ENCODE assay signal across 21 cellular contexts in the genomic region with DNA sequence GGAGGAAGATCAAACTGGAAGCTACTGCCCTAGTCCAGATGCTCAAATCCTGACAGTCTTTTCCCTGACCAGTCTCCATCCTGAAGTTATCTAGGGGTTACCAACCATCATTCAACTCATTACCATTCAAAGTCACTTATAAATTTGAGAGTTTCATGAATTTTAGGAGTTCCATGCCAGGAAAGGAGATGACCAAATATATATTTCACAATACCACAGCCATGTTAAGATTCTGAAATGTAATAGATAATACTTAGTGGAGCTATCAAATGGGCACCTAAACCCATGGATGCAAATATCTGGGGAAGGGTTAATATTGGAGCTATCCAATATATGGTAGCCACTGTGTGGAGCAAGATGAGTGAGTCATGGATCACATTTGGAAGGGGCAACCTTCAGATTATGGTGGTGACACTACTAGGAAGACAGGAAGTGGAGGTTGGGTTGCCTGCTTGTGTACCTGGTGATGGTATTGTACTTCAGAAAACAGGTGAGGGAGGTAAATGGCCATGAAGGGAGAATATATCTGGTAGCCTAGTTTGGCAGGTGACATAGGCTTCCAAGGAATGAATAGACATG. TPM values are rescaled to one million over a fixed set of nuclear protein-coding genes. Genes with fewer than 3 reads are reported as not detected.
A peak's percentile ranks its signal among the peaks of the same experiment; 100 is the strongest.
DNase-seq lines count a peak whose midpoint lies in the region; ATAC-seq and TF ChIP-seq lines count a peak whose summit lies in the region.
"Had no signal": no experiment of that assay in that cellular context is flagged by ENCODE, and none has a peak within 500 bp of the region (broad histone marks: within the 10 kb centered on the region; RNA-seq: fewer than 3 reads in every experiment).

No MANE protein-coding gene starts in this region.

- in situ Hi-C loops in IMR-90 (cut with MboI; ENCODE audit: low sequenced_read_pairs): no loop called here

- H2AK9ac ChIP-seq in IMR-90 (replicated peaks; ENCODE audit: low read depth, low read length, poor library complexity): no peak overlapping the region

- H4K91ac ChIP-seq in IMR-90 (ENCODE audit: insufficient read depth, low read depth, low read length): no peak overlapping the region

- H2BK15ac ChIP-seq in IMR-90 (ENCODE audit: low read depth, low read length): no peak overlapping the region

- no peak for ATAC-seq in activated naive CD4-positive, alpha-beta T cell treated with anti-CD3 and anti-CD28 coated beads, Interleukin-2, amount 50 U/mL, for 72 hours
- ATAC-seq in IMR-90 (ENCODE audit: low read depth) (no peak), psoas muscle (peak; percentile 57 to 66 (median 62))

- H3K56ac ChIP-seq in IMR-90 (ENCODE audit: extremely low read depth, insufficient read depth, low read length): no peak overlapping the region

- no peak overlapping the region for H3K4me2 ChIP-seq in IMR-90 (ENCODE audit: low read depth, low read length)

- no peak overlapping the region for H3K23ac ChIP-seq in IMR-90 (ENCODE audit: low read depth, low read length)

- peaks cover 66% of the 10 kb centered on the region for H3K36me3 Mint-ChIP-seq in activated naive CD4-positive, alpha-beta T cell treated with anti-CD3 and anti-CD28 coated beads, Interleukin-2, amount 10 ng/mL, durations not matched to agents 7 days and 5 days
- H3K36me3 Mint-ChIP-seq in activated naive CD4-positive, alpha-beta T cell treated with anti-CD3 and anti-CD28 coated beads, Interleukin-2, amount 50 U/mL, for 72 hours: peaks cover 62 to 77% of the 10 kb centered on the region in 2 donors
- peaks cover 31% of the 10 kb centered on the region for H3K36me3 Mint-ChIP-seq in endothelial cell (ENCODE audit: low read depth, unreplicated experiment)

- CTCF ChIA-PET in activated naive CD4-positive, alpha-beta T cell treated with anti-CD3 and anti-CD28 coated beads, Interleukin-2, amount 10 ng/mL, durations not matched to agents 7 days and 5 days (lab: Charles Lee): no interaction called here
- CTCF ChIA-PET in IMR-90 (lab: Yijun Ruan, JAX): interaction anchor here (0.6 kb wide), 1 partner anchor 23 kb away, joined by 3 read pairs; no protein-coding TSS in a partner anchor

- H2AK5ac ChIP-seq in IMR-90 (ENCODE audit: low read depth, low read length): no peak overlapping the region

- no peaks in the 10 kb centered on the region for H3K27me3 ChIP-seq in IMR-90 (ENCODE audit: control insufficient read depth, insufficient read depth, low read length)
- H3K27me3 ChIP-seq in psoas muscle (ENCODE audit: insufficient read depth in 3 of 3, low read length in 2 of 3): no peaks in the 10 kb centered on the region

- DNase-seq in activated naive CD4-positive, alpha-beta T cell treated with anti-CD3 and anti-CD28 coated beads, Interleukin-2, amount 10 ng/mL, durations not matched to agents 7 days and 5 days: no peak
- DNase-seq in activated naive CD4-positive, alpha-beta T cell treated with anti-CD3 and anti-CD28 coated beads, Interleukin-2, amount 50 U/mL, for 72 hours (ENCODE audit: low spot score in 2 of 2): no peak
- DNase-seq in IMR-90: no peak
- no peak for DNase-seq in endothelial cell (ENCODE audit: low spot score)
- no peak for DNase-seq in psoas muscle
- no peak for DNase-seq in NCI-H1048 (lab: John Stamatoyannopoulos, UW)
- no peak for DNase-seq in superior temporal gyrus (ENCODE audit: extremely low spot score)
- DNase-seq in GOT3 (lab: John Stamatoyannopoulos, UW): no peak
- DNase-seq: EL, GF-D8, H9, HFFc6, KG1, NCI-H1105, NCI-H146, NCI-H2029, NCI-H226, NCI-H510A treated with DMSO at 0.1 percent for 48 hours, NCI-H748 treated with DMSO at 0.1 percent for 48 hours, SIG-M5 had no signal

- no peaks in the 10 kb centered on the region for H3K4me1 Mint-ChIP-seq in activated naive CD4-positive, alpha-beta T cell treated with anti-CD3 and anti-CD28 coated beads, Interleukin-2, amount 10 ng/mL, durations not matched to agents 7 days and 5 days
- H3K4me1 Mint-ChIP-seq in endothelial cell (ENCODE audit: unreplicated experiment): no peaks in the 10 kb centered on the region

- TF ChIP-seq CTCF in IMR-90 (conservative IDR thresholded peaks at IDR 0.05; ENCODE audit: low read depth, low read length): no peak
- no peak for TF ChIP-seq CTCF in endothelial cell (IDR thresholded peaks at IDR 0.05; ENCODE audit: unreplicated experiment)
- TF ChIP-seq CTCF in psoas muscle (IDR thresholded peaks at IDR 0.05): no peak

- H3K4ac ChIP-seq in IMR-90 (ENCODE audit: low read depth, low read length): no peak overlapping the region

- no peak for TF ChIP-seq RAD21 in IMR-90 (IDR thresholded peaks at IDR 0.05; ENCODE audit: low read length)

- no peak overlapping the region for H4K8ac ChIP-seq in IMR-90 (ENCODE audit: low read depth in 2 of 2, low read length in 2 of 2)

- H2BK120ac ChIP-seq in IMR-90 (ENCODE audit: low read depth, low read length): no peak overlapping the region

- TF ChIP-seq POLR2A in IMR-90 (IDR thresholded peaks at IDR 0.05; ENCODE audit: low read depth, low read length): no peak

- no peak overlapping the region for H2AFZ ChIP-seq in IMR-90 (replicated peaks; ENCODE audit: low read length, poor library complexity)

- peaks cover 30 to 52% of the 10 kb centered on the region in 2 experiments for H3K79me1 ChIP-seq in IMR-90 (ENCODE audit: low read depth in 1 of 2, low read length in 2 of 2)

- H3K14ac ChIP-seq in IMR-90 (replicated peaks; ENCODE audit: low read depth, low read length): no peak overlapping the region

- no TSS peak for BruUV-seq in IMR-90 (replicated peaks; lab: Mats Ljungman, UMichigan)

- no peaks in the 10 kb centered on the region for H3K4me1 ChIP-seq in IMR-90 (ENCODE audit: control insufficient read depth, insufficient read depth, low read length)
- H3K4me1 ChIP-seq in psoas muscle: peaks cover 6% of the 10 kb centered on the region

- H4K5ac ChIP-seq in IMR-90 (ENCODE audit: low read depth, low read length): no peak overlapping the region

- H3K18ac ChIP-seq in IMR-90 (ENCODE audit: low read depth, low read length): no peak overlapping the region

- intact Hi-C loops in IMR-90 (cut with micrococcal nuclease): no loop called here
- intact Hi-C loops in psoas muscle (cut with DNase I): no loop called here

- peak overlapping the region; percentile 43 for H3K27ac Mint-ChIP-seq in activated naive CD4-positive, alpha-beta T cell treated with anti-CD3 and anti-CD28 coated beads, Interleukin-2, amount 10 ng/mL, durations not matched to agents 7 days and 5 days
- no peak overlapping the region for H3K27ac Mint-ChIP-seq in activated naive CD4-positive, alpha-beta T cell treated with anti-CD3 and anti-CD28 coated beads, Interleukin-2, amount 50 U/mL, for 72 hours
- H3K27ac Mint-ChIP-seq in endothelial cell (ENCODE audit: unreplicated experiment): no peak overlapping the region
- H3K27ac Mint-ChIP-seq: HFFc6 had no signal

- H3K4me3 Mint-ChIP-seq in activated naive CD4-positive, alpha-beta T cell treated with anti-CD3 and anti-CD28 coated beads, Interleukin-2, amount 10 ng/mL, durations not matched to agents 7 days and 5 days: no peak overlapping the region
- H3K4me3 Mint-ChIP-seq in endothelial cell (ENCODE audit: unreplicated experiment): peak overlapping the region; percentile 2
- H3K4me3 Mint-ChIP-seq: CD14-positive monocyte, H9, HFFc6 had no signal

- H4K20me1 ChIP-seq in IMR-90 (ENCODE audit: insufficient read depth, low read length): no peaks in the 10 kb centered on the region; the same call in 1 of the 2 replicates

- H2BK20ac ChIP-seq in IMR-90 (ENCODE audit: low read depth, low read length): no peak overlapping the region

- no peaks in the 10 kb centered on the region for H3K9me1 ChIP-seq in IMR-90 (ENCODE audit: insufficient read depth, low read length)

- no peak overlapping the region for H3K9ac ChIP-seq in IMR-90 (ENCODE audit: low read depth, low read length)

- no peaks in the 10 kb centered on the region for H3K27me3 Mint-ChIP-seq in activated naive CD4-positive, alpha-beta T cell treated with anti-CD3 and anti-CD28 coated beads, Interleukin-2, amount 10 ng/mL, durations not matched to agents 7 days and 5 days
- H3K27me3 Mint-ChIP-seq in endothelial cell (ENCODE audit: unreplicated experiment): peaks cover 4% of the 10 kb centered on the region

- H2BK5ac ChIP-seq in IMR-90 (ENCODE audit: low read depth, low read length, poor library complexity, severe bottlenecking): no peak overlapping the region

- H3K27ac ChIP-seq in IMR-90 (ENCODE audit: insufficient read depth, low read length) (no peak overlapping the region), psoas muscle (peak overlapping the region; percentile 9)

- H3K36me3 ChIP-seq in IMR-90 (ENCODE audit: control insufficient read depth, insufficient read depth, low read length) (peaks cover 27% of the 10 kb centered on the region), psoas muscle (ENCODE audit: insufficient read depth in 1 of 2, low read depth in 1 of 2) (peaks cover 0 to 33% of the 10 kb centered on the region in 2 donors)

- H3K4me3 ChIP-seq in IMR-90 (ENCODE audit: insufficient read depth, low read depth, low read length) (no peak overlapping the region), psoas muscle (no peak overlapping the region)

- dilution Hi-C loops in IMR-90 (cut with HindIII; ENCODE audit: low sequenced_read_pairs, unreplicated experiment): no loop called here

- H3K9me3 ChIP-seq in IMR-90 (ENCODE audit: control insufficient read depth, insufficient read depth, low read length): peaks cover 21% of the 10 kb centered on the region
- H3K9me3 ChIP-seq in psoas muscle: peaks cover 9% of the 10 kb centered on the region

- POLR2A ChIA-PET in IMR-90 (lab: Charles Lee; ENCODE audit: unreplicated experiment): no interaction called here

- H3K9me3 Mint-ChIP-seq in activated naive CD4-positive, alpha-beta T cell treated with anti-CD3 and anti-CD28 coated beads, Interleukin-2, amount 10 ng/mL, durations not matched to agents 7 days and 5 days: peaks cover 56% of the 10 kb centered on the region
- H3K9me3 Mint-ChIP-seq in activated naive CD4-positive, alpha-beta T cell treated with anti-CD3 and anti-CD28 coated beads, Interleukin-2, amount 50 U/mL, for 72 hours: peaks cover 33 to 35% of the 10 kb centered on the region in 2 donors
- no peaks in the 10 kb centered on the region for H3K9me3 Mint-ChIP-seq in endothelial cell (ENCODE audit: unreplicated experiment)
- H3K9me3 Mint-ChIP-seq: H9 had no signal

RNA-seq across cellular contexts. Expression of a gene that starts 18.7 kb away (rescaled TPM):
- 10 to 100 TPM; 16.1 to 21.3 TPM for total RNA-seq in activated naive CD4-positive, alpha-beta T cell treated with anti-CD3 and anti-CD28 coated beads, Interleukin-2, amount 50 U/mL, for 72 hours
- total RNA-seq in IMR-90 (2012; rRNA removed) (17.2 and 18.6 TPM in 2 replicates), endothelial cell (ENCODE audit: unreplicated experiment) (19.6 TPM), psoas muscle (10 to 100 TPM; 10.9 to 14.1 (median 12.1) TPM)
- polyA plus RNA-seq in IMR-90 (2012; rRNA removed) (5.5 and 5.6 TPM in 2 replicates), psoas muscle (10 to 100 TPM in 1 of 3 donors, 1 to 10 TPM in 2; 7.1 to 10.5 (median 8.6) TPM)
- 3.0 and 4.7 TPM in 2 replicates for polyA plus RNA-seq in IMR-90 (2012; cell fraction: cytosol; rRNA removed)
- 3.6 and 7.9 TPM in 2 replicates for polyA plus RNA-seq in IMR-90 (2012; cell fraction: nucleus; rRNA removed; ENCODE audit: low replicate concordance)

RNA-seq across cellular contexts. Expression of a gene that starts 26.5 kb away (rescaled TPM):
- total RNA-seq in activated naive CD4-positive, alpha-beta T cell treated with anti-CD3 and anti-CD28 coated beads, Interleukin-2, amount 50 U/mL, for 72 hours: 1 to 10 TPM; 6.2 to 7.1 TPM
- total RNA-seq in IMR-90 (2012; rRNA removed): 4.7 and 5.0 TPM in 2 replicates
- polyA plus RNA-seq in IMR-90 (2012; rRNA removed): 1.8 and 2.8 TPM in 2 replicates
- 0.87 and 1.1 TPM in 2 replicates for polyA plus RNA-seq in IMR-90 (2012; cell fraction: cytosol; rRNA removed)
- polyA plus RNA-seq in IMR-90 (2012; cell fraction: nucleus; rRNA removed; ENCODE audit: low replicate concordance): 4.2 and 4.3 TPM in 2 replicates
- 7.0 TPM for total RNA-seq in endothelial cell (ENCODE audit: unreplicated experiment)
- 1 to 10 TPM; 1.2 to 4.1 (median 2.4) TPM for total RNA-seq in psoas muscle
- 1 to 10 TPM; 1.8 to 6.1 (median 3.5) TPM for polyA plus RNA-seq in psoas muscle

RNA-seq across cellular contexts. Expression of a gene that starts 41.6 kb away (rescaled TPM):
- 1 to 10 TPM; 7.3 to 9.6 TPM for total RNA-seq in activated naive CD4-positive, alpha-beta T cell treated with anti-CD3 and anti-CD28 coated beads, Interleukin-2, amount 50 U/mL, for 72 hours
- total RNA-seq in IMR-90 (2012; rRNA removed): 14.3 and 15.8 TPM in 2 replicates
- polyA plus RNA-seq in IMR-90 (2012; rRNA removed): 3.3 and 4.3 TPM in 2 replicates
- polyA plus RNA-seq in IMR-90 (2012; cell fraction: cytosol; rRNA removed): 3.9 and 4.1 TPM in 2 replicates
- polyA plus RNA-seq in IMR-90 (2012; cell fraction: nucleus; rRNA removed; ENCODE audit: low replicate concordance): 7.8 and 12.8 TPM in 2 replicates
- total RNA-seq in endothelial cell (ENCODE audit: unreplicated experiment): 22.6 TPM
- total RNA-seq in psoas muscle: 10 to 100 TPM in 1 of 4 donors, 1 to 10 TPM in 3; 7.7 to 15.5 (median 9.0) TPM
- 10 to 100 TPM in 1 of 3 donors, 1 to 10 TPM in 2; 3.6 to 12.4 (median 4.4) TPM for polyA plus RNA-seq in psoas muscle

RNA-seq across cellular contexts. Expression of a gene that starts 41.9 kb away (rescaled TPM):
- total RNA-seq in activated naive CD4-positive, alpha-beta T cell treated with anti-CD3 and anti-CD28 coated beads, Interleukin-2, amount 50 U/mL, for 72 hours: 10 to 100 TPM in 1 of 2 donors, 1 to 10 TPM in 1; 9.2 to 20.9 TPM
- total RNA-seq in IMR-90 (2012; rRNA removed) (32.2 and 33.9 TPM in 2 replicates), endothelial cell (ENCODE audit: unreplicated experiment) (24.5 TPM), psoas muscle (1 to 10 TPM; 3.9 to 7.9 (median 5.9) TPM)
- polyA plus RNA-seq in IMR-90 (2012; rRNA removed) (2.5 and 3.7 TPM in 2 replicates), psoas muscle (1 to 10 TPM; 1.4 to 7.0 (median 3.9) TPM)
- 0.56 and 1.5 TPM in 2 replicates for polyA plus RNA-seq in IMR-90 (2012; cell fraction: cytosol; rRNA removed)
- polyA plus RNA-seq in IMR-90 (2012; cell fraction: nucleus; rRNA removed; ENCODE audit: low replicate concordance): 3.7 and 20.2 TPM in 2 replicates

Comparison
In these comparisons a context has a peak if more than half of its experiments do, and no peak if none do; other contexts are left out.
1. ATAC-seq: peak in psoas muscle (4 of 4); none in activated naive CD4-positive, alpha-beta T cell treated with anti-CD3 and anti-CD28 coated beads, Interleukin-2, amount 50 U/mL, for 72 hours (0 of 2) and IMR-90 (single experiment).